In the genomic region with DNA sequence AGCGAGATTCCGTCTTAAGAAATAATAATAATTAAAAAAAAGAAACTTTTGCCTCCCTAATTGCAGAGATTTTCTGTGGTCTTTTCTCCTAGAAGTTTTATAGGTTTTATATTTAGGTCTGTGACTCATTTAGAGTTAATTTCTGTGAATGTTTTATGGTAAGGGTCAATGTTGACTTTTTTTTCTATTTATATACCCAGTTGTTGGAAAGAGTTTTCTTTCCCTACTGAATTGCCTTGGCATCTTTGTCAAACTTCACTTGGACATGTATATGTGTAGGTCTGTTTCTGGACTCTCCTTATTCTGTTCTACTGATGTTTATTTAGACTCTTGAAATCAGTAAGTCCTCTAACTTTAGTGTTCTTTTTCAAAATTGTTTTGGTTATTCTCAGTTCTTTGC, we compare ENCODE assay signal across 1 cellular context.
TF ChIP-seq lines count a peak whose summit lies in the region.

No MANE protein-coding gene starts in this region.

TF ChIP-seq in HepG2, 621 proteins besides CTCF, POLR2A, EP300 and RAD21:
- TF ChIP-seq, protein P1, sequence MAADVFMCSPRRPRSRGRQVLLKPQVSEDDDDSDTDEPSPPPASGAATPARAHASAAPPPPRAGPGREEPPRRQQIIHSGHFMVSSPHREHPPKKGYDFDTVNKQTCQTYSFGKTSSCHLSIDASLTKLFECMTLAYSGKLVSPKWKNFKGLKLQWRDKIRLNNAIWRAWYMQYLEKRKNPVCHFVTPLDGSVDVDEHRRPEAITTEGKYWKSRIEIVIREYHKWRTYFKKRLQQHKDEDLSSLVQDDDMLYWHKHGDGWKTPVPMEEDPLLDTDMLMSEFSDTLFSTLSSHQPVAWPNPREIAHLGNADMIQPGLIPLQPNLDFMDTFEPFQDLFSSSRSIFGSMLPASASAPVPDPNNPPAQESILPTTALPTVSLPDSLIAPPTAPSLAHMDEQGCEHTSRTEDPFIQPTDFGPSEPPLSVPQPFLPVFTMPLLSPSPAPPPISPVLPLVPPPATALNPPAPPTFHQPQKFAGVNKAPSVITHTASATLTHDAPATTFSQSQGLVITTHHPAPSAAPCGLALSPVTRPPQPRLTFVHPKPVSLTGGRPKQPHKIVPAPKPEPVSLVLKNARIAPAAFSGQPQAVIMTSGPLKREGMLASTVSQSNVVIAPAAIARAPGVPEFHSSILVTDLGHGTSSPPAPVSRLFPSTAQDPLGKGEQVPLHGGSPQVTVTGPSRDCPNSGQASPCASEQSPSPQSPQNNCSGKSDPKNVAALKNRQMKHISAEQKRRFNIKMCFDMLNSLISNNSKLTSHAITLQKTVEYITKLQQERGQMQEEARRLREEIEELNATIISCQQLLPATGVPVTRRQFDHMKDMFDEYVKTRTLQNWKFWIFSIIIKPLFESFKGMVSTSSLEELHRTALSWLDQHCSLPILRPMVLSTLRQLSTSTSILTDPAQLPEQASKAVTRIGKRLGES (CRISPR knock-in tag; IDR thresholded peaks at IDR 0.05; ENCODE audit: borderline replicate concordance) = no peak
- TF ChIP-seq, protein P2, sequence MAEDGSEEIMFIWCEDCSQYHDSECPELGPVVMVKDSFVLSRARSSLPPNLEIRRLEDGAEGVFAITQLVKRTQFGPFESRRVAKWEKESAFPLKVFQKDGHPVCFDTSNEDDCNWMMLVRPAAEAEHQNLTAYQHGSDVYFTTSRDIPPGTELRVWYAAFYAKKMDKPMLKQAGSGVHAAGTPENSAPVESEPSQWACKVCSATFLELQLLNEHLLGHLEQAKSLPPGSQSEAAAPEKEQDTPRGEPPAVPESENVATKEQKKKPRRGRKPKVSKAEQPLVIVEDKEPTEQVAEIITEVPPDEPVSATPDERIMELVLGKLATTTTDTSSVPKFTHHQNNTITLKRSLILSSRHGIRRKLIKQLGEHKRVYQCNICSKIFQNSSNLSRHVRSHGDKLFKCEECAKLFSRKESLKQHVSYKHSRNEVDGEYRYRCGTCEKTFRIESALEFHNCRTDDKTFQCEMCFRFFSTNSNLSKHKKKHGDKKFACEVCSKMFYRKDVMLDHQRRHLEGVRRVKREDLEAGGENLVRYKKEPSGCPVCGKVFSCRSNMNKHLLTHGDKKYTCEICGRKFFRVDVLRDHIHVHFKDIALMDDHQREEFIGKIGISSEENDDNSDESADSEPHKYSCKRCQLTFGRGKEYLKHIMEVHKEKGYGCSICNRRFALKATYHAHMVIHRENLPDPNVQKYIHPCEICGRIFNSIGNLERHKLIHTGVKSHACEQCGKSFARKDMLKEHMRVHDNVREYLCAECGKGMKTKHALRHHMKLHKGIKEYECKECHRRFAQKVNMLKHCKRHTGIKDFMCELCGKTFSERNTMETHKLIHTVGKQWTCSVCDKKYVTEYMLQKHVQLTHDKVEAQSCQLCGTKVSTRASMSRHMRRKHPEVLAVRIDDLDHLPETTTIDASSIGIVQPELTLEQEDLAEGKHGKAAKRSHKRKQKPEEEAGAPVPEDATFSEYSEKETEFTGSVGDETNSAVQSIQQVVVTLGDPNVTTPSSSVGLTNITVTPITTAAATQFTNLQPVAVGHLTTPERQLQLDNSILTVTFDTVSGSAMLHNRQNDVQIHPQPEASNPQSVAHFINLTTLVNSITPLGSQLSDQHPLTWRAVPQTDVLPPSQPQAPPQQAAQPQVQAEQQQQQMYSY (CRISPR knock-in tag; IDR thresholded peaks at IDR 0.05) = no peak
- TF ChIP-seq EEA1 (CRISPR knock-in tag; IDR thresholded peaks at IDR 0.05; ENCODE audit: borderline replicate concordance) (no peak), TSC22D2 (CRISPR knock-in tag; IDR thresholded peaks at IDR 0.05; ENCODE audit: borderline replicate concordance) (no peak), MATR3 (CRISPR knock-in tag; IDR thresholded peaks at IDR 0.05) (no peak)
TF ChIP-seq in HepG2: peak in this region for 0.
